ENCODE assay signal across 23 cellular contexts in the genomic region with DNA sequence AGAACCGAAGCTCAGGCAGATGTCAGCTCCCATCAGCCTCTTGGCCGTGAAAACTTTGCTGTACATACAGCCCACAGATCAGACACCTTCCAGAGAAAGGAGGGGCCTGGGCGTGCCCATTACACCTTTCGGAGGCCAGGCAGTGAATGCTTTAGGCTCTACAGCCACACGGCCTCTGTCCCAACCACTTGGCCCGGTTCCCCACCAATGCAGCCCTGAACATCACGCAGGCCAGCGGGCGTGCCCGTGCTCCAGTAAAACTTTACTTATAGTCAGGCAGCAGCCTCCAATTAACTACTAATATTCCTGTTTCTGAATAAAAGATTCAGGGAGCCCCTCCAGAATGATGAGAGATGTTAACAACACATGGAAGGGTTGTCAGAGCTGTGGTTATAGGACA. TPM values are rescaled to one million over a fixed set of nuclear protein-coding genes. Genes with fewer than 3 reads are reported as not detected.
DNase-seq lines count a peak whose midpoint lies in the region; ATAC-seq and TF ChIP-seq lines count a peak whose summit lies in the region.
"Had no signal": no experiment of that assay in that cellular context is flagged by ENCODE, and none has a peak within 500 bp of the region (broad histone marks: within the 10 kb centered on the region; RNA-seq: fewer than 3 reads in every experiment).

No MANE protein-coding gene starts in this region.

- H3K4me3 Mint-ChIP-seq in T-helper 17 cell: peak overlapping the region; percentile 15
- H3K4me3 Mint-ChIP-seq in naive B cell: peak overlapping the region in 5 of 8 donors; percentile 29 to 80 (median 69)
- H3K4me3 Mint-ChIP-seq: activated CD4-positive, alpha-beta memory T cell treated with anti-CD3 and anti-CD28 coated beads for 36 hours; stimulated activated naive CD8-positive, alpha-beta T cell treated with anti-CD3 and anti-CD28 coated beads, Interleukin-15, Interleukin-2, amounts not matched to agents 100 ng/mL and 50 ng/mL, for 24 hours had no signal

- no peak overlapping the region for H3K27ac ChIP-seq in right cardiac atrium (ENCODE audit: low read length)
- peak overlapping the region in 1 of 10 donors; percentile 87 for H3K27ac ChIP-seq in heart right ventricle
- peak overlapping the region; percentile 11 to 41 for H3K27ac ChIP-seq in uterus
- H3K27ac ChIP-seq: esophagus squamous epithelium, thoracic aorta had no signal

- no peaks in the 10 kb centered on the region for H3K9me3 ChIP-seq in right cardiac atrium (ENCODE audit: control insufficient read depth, low read length)
- H3K9me3 ChIP-seq in heart right ventricle: no peaks in the 10 kb centered on the region
- no peaks in the 10 kb centered on the region for H3K9me3 ChIP-seq in T-helper 17 cell (ENCODE audit: control insufficient read depth, low read length, poor library complexity, severe bottlenecking)
- no peaks in the 10 kb centered on the region for H3K9me3 ChIP-seq in uterus
- H3K9me3 ChIP-seq: esophagus squamous epithelium, thoracic aorta had no signal

- H3K27me3 Mint-ChIP-seq in T-helper 17 cell: no peaks in the 10 kb centered on the region
- H3K27me3 Mint-ChIP-seq in naive B cell: no peaks in the 10 kb centered on the region
- H3K27me3 Mint-ChIP-seq: activated CD4-positive, alpha-beta memory T cell treated with anti-CD3 and anti-CD28 coated beads for 36 hours; stimulated activated naive CD8-positive, alpha-beta T cell treated with anti-CD3 and anti-CD28 coated beads, Interleukin-15, Interleukin-2, amounts not matched to agents 100 ng/mL and 50 ng/mL, for 24 hours had no signal

- TF ChIP-seq POLR2A in uterus (IDR thresholded peaks at IDR 0.05): no peak

- WGBS in right cardiac atrium: 70% methylated on average over 10 of the region's 10 CpGs
- WGBS in heart right ventricle, 2 donors: 81 to 82% methylated on average over 10 of the region's 10 CpGs

- TF ChIP-seq CTCF in heart right ventricle (IDR thresholded peaks at IDR 0.05): no peak
- no peak for TF ChIP-seq CTCF in uterus (IDR thresholded peaks at IDR 0.05)
- no peak for TF ChIP-seq CTCF in foreskin fibroblast (IDR thresholded peaks at IDR 0.05; ENCODE audit: low read depth, low read length)

- no peak overlapping the region for H3K4me3 ChIP-seq in right cardiac atrium (ENCODE audit: low read length)
- no peak overlapping the region for H3K4me3 ChIP-seq in heart right ventricle
- H3K4me3 ChIP-seq in uterus: no peak overlapping the region
- no peak overlapping the region for H3K4me3 ChIP-seq in foreskin fibroblast (ENCODE audit: low read depth in 1 of 2, low read length in 2 of 2)
- H3K4me3 ChIP-seq: esophagus squamous epithelium, lung, thoracic aorta had no signal

- H3K36me3 Mint-ChIP-seq in T-helper 17 cell (ENCODE audit: low read depth) (peaks cover 3% of the 10 kb centered on the region), naive B cell (no peaks in the 10 kb centered on the region)

- H3K36me3 ChIP-seq in heart right ventricle (peaks cover 0 to 51% (median 0%) of the 10 kb centered on the region in 9 donors), uterus (no peaks in the 10 kb centered on the region)

- H3K27ac Mint-ChIP-seq in T-helper 17 cell: no peak overlapping the region
- H3K27ac Mint-ChIP-seq in naive B cell: peak overlapping the region in 4 of 6 donors; percentile 62 to 100 (median 98)
- H3K27ac Mint-ChIP-seq: activated CD4-positive, alpha-beta memory T cell treated with anti-CD3 and anti-CD28 coated beads for 36 hours; stimulated activated naive CD8-positive, alpha-beta T cell treated with anti-CD3 and anti-CD28 coated beads, Interleukin-15, Interleukin-2, amounts not matched to agents 100 ng/mL and 50 ng/mL, for 24 hours had no signal

- peaks cover 8% of the 10 kb centered on the region for H3K4me1 ChIP-seq in right cardiac atrium (ENCODE audit: control insufficient read depth, insufficient read depth, low read length)
- peaks cover 8 to 90% (median 34%) of the 10 kb centered on the region in 9 donors for H3K4me1 ChIP-seq in heart right ventricle
- peaks cover 0 to 12% of the 10 kb centered on the region in 2 donors for H3K4me1 ChIP-seq in uterus

- H3K27me3 ChIP-seq in right cardiac atrium (ENCODE audit: control insufficient read depth, insufficient read depth) (no peaks in the 10 kb centered on the region), heart right ventricle (no peaks in the 10 kb centered on the region), uterus (no peaks in the 10 kb centered on the region)
- H3K27me3 ChIP-seq: esophagus squamous epithelium had no signal

- DNase-seq in right cardiac atrium (peak in 2 of 3 donors; percentile 63 to 68), heart right ventricle (no peak), T-helper 17 cell (no peak), naive B cell (no peak), uterus (no peak), NCI-H2171 (lab: John Stamatoyannopoulos, UW) (no peak), foreskin fibroblast (no peak), NCI-H1048 (lab: John Stamatoyannopoulos, UW) (no peak)
- DNase-seq: 8988T; activated CD4-positive, alpha-beta memory T cell treated with anti-CD3 and anti-CD28 coated beads for 36 hours; activated CD8-positive, alpha-beta memory T cell treated with anti-CD3 and anti-CD28 coated beads, Interleukin-2, amount 50 U/mL, for 4 hours; activated naive CD4-positive, alpha-beta T cell treated with anti-CD3 and anti-CD28 coated beads, Interleukin-2, amount 50 U/mL, for 16 hours; cortex of kidney; esophagus squamous epithelium; MV-4-11; NCI-H146; NCI-H510A treated with DMSO at 0.1 percent for 48 hours; SHP77 treated with DMSO at 0.1 percent for 48 hours; SW 1271 had no signal

- no peak for ATAC-seq in right cardiac atrium
- ATAC-seq in heart right ventricle: no peak
- no peak for ATAC-seq in T-helper 17 cell
- no peak for ATAC-seq in naive B cell (ENCODE audit: low read depth in 2 of 2)

- H3K4me1 Mint-ChIP-seq in T-helper 17 cell (peaks cover 34% of the 10 kb centered on the region), naive B cell (peaks cover 71 to 92% (median 85%) of the 10 kb centered on the region in 3 donors)

- H3K9me3 Mint-ChIP-seq in naive B cell: peaks cover 0 to 1% (median 0%) of the 10 kb centered on the region in 7 donors
- H3K9me3 Mint-ChIP-seq: activated CD4-positive, alpha-beta memory T cell treated with anti-CD3 and anti-CD28 coated beads for 36 hours; stimulated activated naive CD8-positive, alpha-beta T cell treated with anti-CD3 and anti-CD28 coated beads, Interleukin-15, Interleukin-2, amounts not matched to agents 100 ng/mL and 50 ng/mL, for 24 hours had no signal

- intact Hi-C loops in right cardiac atrium (cut with DNase I) (no loop called here), heart right ventricle (cut with DNase I) (no loop called here), uterus (cut with DNase I; ENCODE audit: low total_unique reads) (no loop called here)

RNA-seq across cellular contexts. Expression of gene LPCAT1, which starts 23.9 kb away (rescaled TPM):
- total RNA-seq in right cardiac atrium: 10 to 100 TPM; 11.0 to 19.7 (median 15.5) TPM
- 15.6 TPM for polyA plus RNA-seq in right cardiac atrium
- 10 to 100 TPM in 3 of 10 donors, 1 to 10 TPM in 7; 5.6 to 25.5 (median 8.9) TPM for total RNA-seq in heart right ventricle
- 10 to 100 TPM; 14.8 to 23.8 TPM for polyA plus RNA-seq in heart right ventricle
- total RNA-seq in T-helper 17 cell: 10 to 100 TPM; 23.4 to 24.8 TPM
- polyA plus RNA-seq in naive B cell (ENCODE audit: low read depth in 6 of 6): 10 to 100 TPM; 19.5 to 63.3 (median 52.7) TPM
- total RNA-seq in uterus: 10 to 100 TPM; 21.5 to 51.0 (median 40.0) TPM

RNA-seq across cellular contexts. Expression of gene SLC6A3, which starts 54.6 kb away (rescaled TPM):
- not detected for total RNA-seq in right cardiac atrium
- not detected for polyA plus RNA-seq in right cardiac atrium
- under 1 TPM in 2 of 10 donors, not detected in 8; 0.18 to 0.19 TPM for total RNA-seq in heart right ventricle
- under 1 TPM in 1 of 2 donors, not detected in 1; 0.04 TPM for polyA plus RNA-seq in heart right ventricle
- not detected for total RNA-seq in T-helper 17 cell
- under 1 TPM in 1 of 6 donors, not detected in 5; 0.09 TPM for polyA plus RNA-seq in naive B cell (ENCODE audit: low read depth in 6 of 6)
- under 1 TPM in 2 of 4 donors, not detected in 2; 0.07 to 0.15 TPM for total RNA-seq in uterus
- total RNA-seq: activated CD4-positive, alpha-beta memory T cell treated with anti-CD3 and anti-CD28 coated beads for 36 hours; frontal cortex had no signal

Comparison
In these comparisons a context has a peak if more than half of its experiments do, and no peak if none do; other contexts are left out.
1. DNase-seq: peak in right cardiac atrium (2 of 3); none in heart right ventricle (0 of 2), T-helper 17 cell (0 of 3), naive B cell (single experiment), uterus (0 of 2), NCI-H2171 (single experiment), foreskin fibroblast (0 of 2) and NCI-H1048 (single experiment).